Comparison of ENCODE assay signal across 17 cellular contexts in genomic region chr15:60086676-60087446, GRCh38.
"Had no signal": no experiment of that assay in that cellular context is flagged by ENCODE, and none has a peak within 500 bp of the region (broad histone marks: within the 10 kb centered on the region; RNA-seq: fewer than 3 reads in every experiment).

No MANE protein-coding gene starts in this region.

- H3K27ac ChIP-seq: ascending aorta, gastrocnemius medialis, right atrium auricular region, thyroid gland had no signal

- ATAC-seq: activated CD4-positive, alpha-beta T cell treated with anti-CD3 and anti-CD28 coated beads for 36 hours; gastrocnemius medialis; left ventricle myocardium superior; WTC11 had no signal

- H3K27ac Mint-ChIP-seq: activated CD4-positive, alpha-beta T cell treated with anti-CD3 and anti-CD28 coated beads for 36 hours; activated naive CD8-positive, alpha-beta T cell treated with anti-CD3 and anti-CD28 coated beads, Interleukin-2, amount 10 ng/mL, durations not matched to agents 7 days and 5 days; nephron progenitor cell; progenitor cell of endocrine pancreas; T-helper 2 cell treated with Interferon-gamma antibody and Interleukin-4, amounts not matched to agents 5 μg/mL and 100 μg/mL, for 36 hours; WTC11 had no signal

- H3K9me3 ChIP-seq: ascending aorta, gastrocnemius medialis, right atrium auricular region, thyroid gland had no signal

- H3K4me1 Mint-ChIP-seq: activated CD4-positive, alpha-beta T cell treated with anti-CD3 and anti-CD28 coated beads for 36 hours; activated naive CD8-positive, alpha-beta T cell treated with anti-CD3 and anti-CD28 coated beads, Interleukin-2, amount 10 ng/mL, durations not matched to agents 7 days and 5 days had no signal

- H3K4me3 Mint-ChIP-seq: activated CD4-positive, alpha-beta T cell treated with anti-CD3 and anti-CD28 coated beads for 36 hours; activated naive CD8-positive, alpha-beta T cell treated with anti-CD3 and anti-CD28 coated beads, Interleukin-2, amount 10 ng/mL, durations not matched to agents 7 days and 5 days; nephron progenitor cell; T-helper 2 cell treated with Interferon-gamma antibody and Interleukin-4, amounts not matched to agents 5 μg/mL and 100 μg/mL, for 36 hours; WTC11 had no signal

- H3K36me3 Mint-ChIP-seq: activated naive CD8-positive, alpha-beta T cell treated with anti-CD3 and anti-CD28 coated beads, Interleukin-2, amount 10 ng/mL, durations not matched to agents 7 days and 5 days had no signal

- H3K27me3 ChIP-seq: ascending aorta, right atrium auricular region, thyroid gland had no signal

- DNase-seq: activated CD4-positive, alpha-beta T cell treated with anti-CD3 and anti-CD28 coated beads for 36 hours; activated CD4-positive, alpha-beta T cell treated with anti-CD3 and anti-CD28 coated beads, Interleukin-2, amount 50 U/mL, for 48 hours; activated naive CD4-positive, alpha-beta T cell; activated naive CD8-positive, alpha-beta T cell treated with anti-CD3 and anti-CD28 coated beads, Interleukin-2, amount 10 ng/mL, durations not matched to agents 7 days and 5 days; gastrocnemius medialis; head of caudate nucleus; kidney glomerular epithelial cell; left ventricle myocardium superior; nephron progenitor cell; stimulated activated CD4-positive, alpha-beta T cell treated with anti-CD3 and anti-CD28 coated beads, Interleukin-2, amount 100 ng/mL, for 24 hours; stimulated activated naive CD4-positive, alpha-beta T cell treated with Interleukin-2 at 50 U/mL for 16 hours; thyroid gland had no signal

- H3K4me1 ChIP-seq: ascending aorta, gastrocnemius medialis, right atrium auricular region had no signal

- H3K4me3 ChIP-seq: ascending aorta, gastrocnemius medialis, right atrium auricular region, thyroid gland had no signal

- H3K9me3 Mint-ChIP-seq: activated naive CD8-positive, alpha-beta T cell treated with anti-CD3 and anti-CD28 coated beads, Interleukin-2, amount 10 ng/mL, durations not matched to agents 7 days and 5 days; T-helper 2 cell treated with Interferon-gamma antibody and Interleukin-4, amounts not matched to agents 5 μg/mL and 100 μg/mL, for 36 hours had no signal

- H3K36me3 ChIP-seq: ascending aorta, gastrocnemius medialis, right atrium auricular region, thyroid gland had no signal
